In the genomic region with DNA sequence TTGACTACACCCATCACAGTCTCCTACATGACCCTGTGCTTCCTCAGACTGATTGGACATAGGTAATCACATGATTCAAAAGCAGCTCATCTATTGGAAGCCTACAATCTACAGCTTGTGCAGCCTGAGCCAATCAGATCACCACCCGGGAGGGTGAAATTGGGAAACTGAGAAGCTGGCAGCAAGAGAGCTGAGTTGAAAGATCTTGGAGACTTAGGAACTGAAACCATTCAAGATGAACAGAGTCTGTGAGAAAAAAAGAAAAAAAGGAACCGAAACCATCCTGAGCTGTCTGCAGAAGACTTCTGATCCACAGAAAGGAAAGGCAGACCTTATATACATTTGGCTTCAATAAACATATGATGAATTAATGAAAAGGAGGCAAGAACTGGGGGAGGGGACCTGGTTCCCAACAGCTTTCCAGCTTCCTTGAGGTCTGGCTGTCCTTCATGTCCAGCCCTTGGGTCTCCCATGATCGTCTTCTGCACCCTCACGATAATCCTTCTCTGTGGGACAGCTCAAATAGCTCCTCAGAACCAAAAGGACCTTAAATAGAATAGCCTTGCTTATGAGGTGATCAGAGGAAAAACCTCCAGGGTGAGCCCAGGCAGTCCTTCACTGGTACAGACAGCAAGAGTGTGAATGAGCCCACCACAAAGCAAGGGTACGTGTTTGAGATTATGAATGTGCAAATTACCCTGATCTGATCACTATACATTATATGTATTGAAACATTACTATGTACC, we compare ENCODE assay signal across 12 cellular contexts. TPM values are rescaled to one million over a fixed set of nuclear protein-coding genes. Genes with fewer than 3 reads are reported as not detected.
DNase-seq lines count a peak whose midpoint lies in the region; ATAC-seq, FAIRE-seq and TF ChIP-seq lines count a peak whose summit lies in the region.
"Had no signal": no experiment of that assay in that cellular context is flagged by ENCODE, and none has a peak within 500 bp of the region (broad histone marks: within the 10 kb centered on the region; RNA-seq: fewer than 3 reads in every experiment).

No MANE protein-coding gene starts in this region.

- no peak overlapping the region for H3K4me3 Mint-ChIP-seq in CD4-positive, CD25-positive, alpha-beta regulatory T cell
- H3K4me3 Mint-ChIP-seq: WTC11 had no signal

- H3K9me3 Mint-ChIP-seq in CD4-positive, CD25-positive, alpha-beta regulatory T cell, result no peaks in the 10 kb centered on the region
- H3K9me3 Mint-ChIP-seq: WTC11 had no signal

- no peaks in the 10 kb centered on the region for H3K27me3 ChIP-seq in CD4-positive, CD25-positive, alpha-beta regulatory T cell (ENCODE audit: control insufficient read depth, insufficient read depth, low read length)
- H3K27me3 ChIP-seq in bronchial epithelial cell (ENCODE audit: control insufficient read depth, insufficient read depth, low read length), result peaks cover 2% of the 10 kb centered on the region

- no peak overlapping the region for H3K27ac ChIP-seq in CD4-positive, CD25-positive, alpha-beta regulatory T cell (ENCODE audit: insufficient read depth, low read length, poor library complexity, severe bottlenecking)

- no peaks in the 10 kb centered on the region for H3K4me1 ChIP-seq in CD4-positive, CD25-positive, alpha-beta regulatory T cell (ENCODE audit: control insufficient read depth, insufficient read depth, low read length, poor library complexity, severe bottlenecking)

- no peak overlapping the region for H3K4me3 ChIP-seq in CD4-positive, CD25-positive, alpha-beta regulatory T cell (ENCODE audit: low read depth, low read length)
- H3K4me3 ChIP-seq in bronchial epithelial cell (ENCODE audit: low read depth, low read length), result no peak overlapping the region

- H3K27ac Mint-ChIP-seq in CD4-positive, CD25-positive, alpha-beta regulatory T cell, result peak overlapping the region in 2 of 3 donors; percentile 52 to 85
- H3K27ac Mint-ChIP-seq: WTC11 had no signal

- peak; percentile 18 for FAIRE-seq in bronchial epithelial cell (lab: Jason Lieb, UNC)

- no peaks in the 10 kb centered on the region for H3K27me3 Mint-ChIP-seq in CD4-positive, CD25-positive, alpha-beta regulatory T cell

- H3K9me3 ChIP-seq in CD4-positive, CD25-positive, alpha-beta regulatory T cell (ENCODE audit: control insufficient read depth in 2 of 2, low read length in 2 of 2), result no peaks in the 10 kb centered on the region

- DNase-seq in CD4-positive, CD25-positive, alpha-beta regulatory T cell, result no peak
- DNase-seq in bronchial epithelial cell (ENCODE audit: low read depth) (no peak), NCI-H1105 treated with DMSO at 0.1 percent for 48 hours (lab: John Stamatoyannopoulos, UW) (no peak), DMS 273 (lab: John Stamatoyannopoulos, UW; ENCODE audit: unreplicated experiment) (no peak)
- no peak for DNase-seq in stimulated activated CD4-positive, alpha-beta T cell treated with anti-CD3 and anti-CD28 coated beads, Interleukin-4, amount 100 ng/mL, for 4 hours
- DNase-seq: activated naive CD4-positive, alpha-beta T cell treated with anti-CD3 and anti-CD28 coated beads, Interleukin-2, amount 50 U/mL, for 16 hours; dermis blood vessel endothelial cell; NCI-H1417 treated with DMSO at 0.1 percent for 48 hours had no signal

- H3K36me3 ChIP-seq in CD4-positive, CD25-positive, alpha-beta regulatory T cell (ENCODE audit: control insufficient read depth, insufficient read depth, low read length), result no peaks in the 10 kb centered on the region
- no peaks in the 10 kb centered on the region for H3K36me3 ChIP-seq in bronchial epithelial cell (ENCODE audit: control insufficient read depth, insufficient read depth, low read length)

- ATAC-seq in CD4-positive, CD25-positive, alpha-beta regulatory T cell (ENCODE audit: low read depth in 2 of 2), result no peak
- ATAC-seq in GM19463 (IDR thresholded peaks at IDR 0.05; ENCODE audit: unreplicated experiment) (peak; percentile 57), HG03460 (IDR thresholded peaks at IDR 0.05; ENCODE audit: unreplicated experiment) (peak; percentile 52), HG03139 (IDR thresholded peaks at IDR 0.05; ENCODE audit: unreplicated experiment) (no peak)
- ATAC-seq: WTC11 had no signal

- peaks cover 0 to 2% (median 0%) of the 10 kb centered on the region in 4 donors for H3K4me1 Mint-ChIP-seq in CD4-positive, CD25-positive, alpha-beta regulatory T cell
- H3K4me1 Mint-ChIP-seq: WTC11 had no signal

- TF ChIP-seq CTCF in bronchial epithelial cell (IDR thresholded peaks at IDR 0.05; ENCODE audit: insufficient read depth, low read length, severe bottlenecking), result no peak

- no peaks in the 10 kb centered on the region for H3K36me3 Mint-ChIP-seq in CD4-positive, CD25-positive, alpha-beta regulatory T cell
- H3K36me3 Mint-ChIP-seq: WTC11 had no signal

RNA-seq across cellular contexts. Expression of gene PLXDC1, which starts 32.6 kb away (rescaled TPM):
- total RNA-seq in CD4-positive, CD25-positive, alpha-beta regulatory T cell, result 12.9 TPM
- 1 to 10 TPM in 2 of 4 donors, under 1 TPM in 2; 0.27 to 1.8 (median 1.1) TPM for polyA plus RNA-seq in CD4-positive, CD25-positive, alpha-beta regulatory T cell
- total RNA-seq in bronchial epithelial cell, result under 0.01 TPM in 2 replicates
- total RNA-seq: dermis blood vessel endothelial cell had no signal

RNA-seq across cellular contexts. Expression of gene ARL5C, which starts 47.1 kb away (rescaled TPM):
- not detected for total RNA-seq in CD4-positive, CD25-positive, alpha-beta regulatory T cell
- not detected for polyA plus RNA-seq in CD4-positive, CD25-positive, alpha-beta regulatory T cell
- total RNA-seq in bronchial epithelial cell, result not detected in 2 replicates
- total RNA-seq: dermis blood vessel endothelial cell, WTC11 had no signal

Comparison
In these comparisons a context has a peak if more than half of its experiments do, and no peak if none do; other contexts are left out.
1. ATAC-seq: peak in GM19463 (single experiment) and HG03460 (single experiment); none in CD4-positive, CD25-positive, alpha-beta regulatory T cell (0 of 2) and HG03139 (single experiment).
2. RNA of gene PLXDC1, which starts 32.6 kb away (total RNA-seq): 12.9 TPM in CD4-positive, CD25-positive, alpha-beta regulatory T cell (single experiment); under 0.01 TPM in bronchial epithelial cell; every median in the first group is over 10 times any median in the second.